ENCODE assay signal across 21 cellular contexts in the genomic region with DNA sequence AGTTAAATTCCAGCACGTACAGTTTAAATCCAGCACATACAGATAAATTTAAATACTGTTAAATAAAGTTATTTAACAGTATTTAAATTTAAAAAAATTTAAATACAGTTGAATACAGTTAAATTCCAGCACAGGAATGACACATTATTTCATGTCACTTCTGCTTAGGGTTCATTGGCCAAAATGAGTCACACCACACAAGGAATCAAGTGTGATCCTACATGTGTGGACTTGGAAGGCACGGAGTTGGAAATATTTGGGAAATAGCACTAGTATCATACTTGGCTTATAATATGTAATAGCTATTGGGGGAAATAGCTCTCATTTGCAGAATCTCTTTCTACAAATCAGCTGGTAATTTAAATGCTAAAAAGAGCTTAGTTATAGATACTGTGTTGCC.
DNase-seq lines count a peak whose midpoint lies in the region; TF ChIP-seq lines count a peak whose summit lies in the region.
"Had no signal": no experiment of that assay in that cellular context is flagged by ENCODE, and none has a peak within 500 bp of the region (broad histone marks: within the 10 kb centered on the region; RNA-seq: fewer than 3 reads in every experiment).

No MANE protein-coding gene starts in this region.

- peaks cover 73% of the 10 kb centered on the region for H4K20me1 ChIP-seq in Loucy (ENCODE audit: insufficient read depth, low read length, poor library complexity, severe bottlenecking)

- no peaks in the 10 kb centered on the region for H3K9me3 ChIP-seq in Loucy (ENCODE audit: insufficient read depth, low read depth, low read length)
- H3K9me3 ChIP-seq in neutrophil = no peaks in the 10 kb centered on the region
- H3K9me3 ChIP-seq: tibial artery had no signal

- H3F3A ChIP-seq in Loucy (ENCODE audit: low read depth) = 0 out of 2 replicates have a peak, but pooled peaks cover 3% of the 10 kb centered on the region

- DNase-seq in AG08396 (ENCODE audit: low spot score) (peak; percentile 49), epithelial cell of prostate (ENCODE audit: low read depth, low spot score) (peak; percentile 10), SHP77 treated with DMSO at 0.1 percent for 48 hours (lab: John Stamatoyannopoulos, UW) (no peak), SIG-M5 treated with dmso at 0.1 percent for 504 hours (lab: John Stamatoyannopoulos, UW; ENCODE audit: unreplicated experiment) (no peak), NCI-H774 (lab: John Stamatoyannopoulos, UW) (no peak), LoVo (ENCODE audit: low spot score) (no peak)
- DNase-seq: activated CD8-positive, alpha-beta memory T cell treated with anti-CD3 and anti-CD28 coated beads for 24 hours; activated T-cell treated with anti-CD3 and anti-CD28 coated beads, Interleukin-2, amount 50 U/mL, for 24 hours; C1 segment of cervical spinal cord; H9; KBM-7; NCI-H1694 treated with DMSO at 0.1 percent for 48 hours; NCI-H748 treated with DMSO at 0.1 percent for 48 hours; SIG-M5; stimulated activated CD4-positive, alpha-beta T cell treated with anti-CD3 and anti-CD28 coated beads, Interleukin-4, amount 100 ng/mL, for 24 hours; stimulated activated naive CD8-positive, alpha-beta T cell treated with anti-CD3 and anti-CD28 coated beads, Interleukin-15, Interleukin-2, amounts not matched to agents 100 U/mL and 50 U/mL, for 24 hours; T-helper 1 cell; tibial artery had no signal

- H3K27me3 ChIP-seq in Loucy (ENCODE audit: insufficient read depth, low read length, poor library complexity, severe bottlenecking) (no peaks in the 10 kb centered on the region), neutrophil (no peaks in the 10 kb centered on the region)
- H3K27me3 ChIP-seq: cardiac muscle cell, tibial artery had no signal

- H3K36me3 ChIP-seq in Loucy (ENCODE audit: insufficient read depth, low read length) (peaks cover 19% of the 10 kb centered on the region; the same call in 1 of the 2 replicates), neutrophil (no peaks in the 10 kb centered on the region)
- H3K36me3 ChIP-seq: tibial artery had no signal

- H3K4me2 ChIP-seq in Loucy (ENCODE audit: low read depth, low read length, poor library complexity, severe bottlenecking) = peak overlapping the region; percentile 95

- H3K9me2 ChIP-seq in Loucy (replicated peaks; ENCODE audit: low read depth, low read length) = no peaks in the 10 kb centered on the region

- H3K79me2 ChIP-seq in Loucy (ENCODE audit: insufficient read depth, low read length) = peaks cover 99% of the 10 kb centered on the region

- peak overlapping the region; percentile 52 for H3K27ac ChIP-seq in epithelial cell of prostate
- H3K27ac ChIP-seq in neutrophil = peak overlapping the region; percentile 56
- H3K27ac ChIP-seq: tibial artery had no signal

- TF ChIP-seq CTCF in Loucy (conservative IDR thresholded peaks at IDR 0.05; ENCODE audit: low read length) (no peak), neutrophil (IDR thresholded peaks at IDR 0.05) (no peak)

- no peak overlapping the region for H3K9ac ChIP-seq in Loucy (ENCODE audit: low read depth, low read length, poor library complexity, severe bottlenecking)

- H2AFZ ChIP-seq in Loucy (ENCODE audit: low read length) = no peak overlapping the region

- peaks cover 54% of the 10 kb centered on the region for H3K4me1 ChIP-seq in Loucy (ENCODE audit: insufficient read depth, low read length, poor library complexity, severe bottlenecking)
- H3K4me1 ChIP-seq in neutrophil (ENCODE audit: control insufficient read depth in 1 of 2, insufficient read depth in 1 of 2, low read depth in 1 of 2, low read length in 1 of 2) = peaks cover 40 to 59% of the 10 kb centered on the region in 2 experiments

- no peak overlapping the region for H3K4me3 ChIP-seq in Loucy (ENCODE audit: low read length, poor library complexity, severe bottlenecking)
- no peak overlapping the region for H3K4me3 ChIP-seq in neutrophil (ENCODE audit: low read depth in 1 of 2, low read length in 1 of 2)
- H3K4me3 ChIP-seq: cardiac muscle cell, tibial artery had no signal

Comparison
In these comparisons a context has a peak if more than half of its experiments do, and no peak if none do; other contexts are left out.
1. DNase-seq: peak in AG08396 (single experiment) and epithelial cell of prostate (single experiment); none in SHP77 treated with DMSO at 0.1 percent for 48 hours (single experiment), SIG-M5 treated with dmso at 0.1 percent for 504 hours (single experiment), NCI-H774 (single experiment) and LoVo (single experiment).